11 cellular contexts compared by ENCODE assay signal in the genomic region with DNA sequence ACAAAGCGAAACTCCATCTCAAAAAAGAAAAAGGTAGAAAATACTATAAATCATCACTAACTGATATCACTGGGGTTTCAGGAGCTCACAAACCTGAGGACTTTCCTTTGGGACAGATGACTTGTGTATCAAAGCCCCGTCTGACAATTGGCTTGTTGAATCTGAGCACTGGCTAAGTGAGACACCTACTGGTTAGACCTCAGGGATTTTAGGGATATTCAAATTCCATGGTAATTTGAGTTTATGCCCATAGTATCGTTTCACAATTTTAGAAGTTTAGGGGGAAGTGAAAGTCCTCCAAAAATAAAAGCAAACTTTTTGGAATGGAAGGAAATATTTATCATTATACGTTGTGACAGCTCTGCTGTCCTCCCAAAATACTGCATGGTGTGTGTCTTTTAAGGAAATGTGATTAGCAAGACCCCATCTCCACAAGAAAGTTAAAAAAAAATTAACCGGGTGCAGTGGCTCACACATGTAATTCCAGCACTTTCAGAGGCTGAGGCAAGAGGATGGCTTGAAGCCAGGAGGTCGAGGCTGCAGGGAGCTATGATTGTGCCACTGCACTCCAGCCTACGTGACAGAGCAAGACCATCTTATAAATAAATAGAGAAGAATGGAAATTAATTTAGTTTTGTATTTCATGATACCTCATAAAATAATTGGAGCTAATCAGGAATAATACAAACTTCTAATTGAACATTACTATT. TPM values are rescaled to one million over a fixed set of nuclear protein-coding genes. Genes with fewer than 3 reads are reported as not detected.
DNase-seq lines count a peak whose midpoint lies in the region; ATAC-seq and TF ChIP-seq lines count a peak whose summit lies in the region.
"Had no signal": no experiment of that assay in that cellular context is flagged by ENCODE, and none has a peak within 500 bp of the region (broad histone marks: within the 10 kb centered on the region; RNA-seq: fewer than 3 reads in every experiment).

No MANE protein-coding gene starts in this region.

- H3K36me3 ChIP-seq in adrenal gland (replicated peaks in 1 of 2): no peaks in the 10 kb centered on the region
- no peaks in the 10 kb centered on the region for H3K36me3 ChIP-seq in kidney epithelial cell (ENCODE audit: control insufficient read depth, insufficient read depth, low read length)
- H3K36me3 ChIP-seq: uterus had no signal

- no peak overlapping the region for H3K27ac Mint-ChIP-seq in stimulated activated naive CD8-positive, alpha-beta T cell treated with anti-CD3 and anti-CD28 coated beads, Interleukin-15, amount 100 ng/mL, for 72 hours

- H3K9me3 ChIP-seq in adrenal gland (replicated peaks in 1 of 3): no peaks in the 10 kb centered on the region

- no peaks in the 10 kb centered on the region for H3K4me1 Mint-ChIP-seq in stimulated activated naive CD8-positive, alpha-beta T cell treated with anti-CD3 and anti-CD28 coated beads, Interleukin-15, amount 100 ng/mL, for 72 hours

- TF ChIP-seq POLR2A in adrenal gland (IDR thresholded peaks at IDR 0.05): no peak

- no peaks in the 10 kb centered on the region for H3K9me3 Mint-ChIP-seq in stimulated activated naive CD8-positive, alpha-beta T cell treated with anti-CD3 and anti-CD28 coated beads, Interleukin-15, amount 100 ng/mL, for 72 hours

- H3K4me3 ChIP-seq in adrenal gland (no peak overlapping the region), kidney epithelial cell (ENCODE audit: low read depth, low read length) (no peak overlapping the region)
- H3K4me3 ChIP-seq: coronary artery, uterus had no signal

- peaks cover 62% of the 10 kb centered on the region for H3K27me3 Mint-ChIP-seq in stimulated activated naive CD8-positive, alpha-beta T cell treated with anti-CD3 and anti-CD28 coated beads, Interleukin-15, amount 100 ng/mL, for 72 hours

- H3K4me1 ChIP-seq in adrenal gland (replicated peaks in 1 of 2): no peaks in the 10 kb centered on the region
- H3K4me1 ChIP-seq: uterus had no signal

- DNase-seq in COR-L47 (lab: John Stamatoyannopoulos, UW) (peak; percentile 46), Kasumi-1 (lab: John Stamatoyannopoulos, UW) (peak; percentile 2 to 21), adrenal gland (peak in 4 of 7 donors; percentile 23 to 39 (median 33)), kidney epithelial cell (ENCODE audit: low read depth) (no peak), midbrain (lab: John Stamatoyannopoulos, UW) (no peak)
- DNase-seq in stimulated activated CD4-positive, alpha-beta T cell treated with anti-CD3 and anti-CD28 coated beads, Interleukin-2, amount 100 ng/mL, for 48 hours: no peak
- DNase-seq in activated naive CD4-positive, alpha-beta T cell (lab: John Stamatoyannopoulos, UW): no peak
- DNase-seq in stimulated activated naive CD8-positive, alpha-beta T cell treated with anti-CD3 and anti-CD28 coated beads, Interleukin-15, amount 100 ng/mL, for 72 hours: no peak
- DNase-seq: stimulated activated CD4-positive, alpha-beta T cell treated with anti-CD3 and anti-CD28 coated beads, Interleukin-4, amount 100 ng/mL, for 1 hour; uterus had no signal

- no peak overlapping the region for H3K27ac ChIP-seq in adrenal gland
- H3K27ac ChIP-seq: coronary artery, uterus had no signal

- no peak for ATAC-seq in stimulated activated naive CD8-positive, alpha-beta T cell treated with anti-CD3 and anti-CD28 coated beads, Interleukin-15, amount 100 ng/mL, for 72 hours

- H3K27me3 ChIP-seq in adrenal gland (no peaks in the 10 kb centered on the region), kidney epithelial cell (ENCODE audit: control insufficient read depth, insufficient read depth, low read length) (no peaks in the 10 kb centered on the region)
- H3K27me3 ChIP-seq: uterus had no signal

- TF ChIP-seq CTCF in adrenal gland (IDR thresholded peaks at IDR 0.05): peak in 5 of 6 experiments; percentile 28 to 40 (median 38)
- peak; percentile 15 for TF ChIP-seq CTCF in kidney epithelial cell (IDR thresholded peaks at IDR 0.05; ENCODE audit: insufficient read depth, low read length, poor library complexity, severe bottlenecking)

- intact Hi-C loops in adrenal gland (cut with DNase I): no loop called here

- 32 to 47% (median 44%) methylated on average over 7 of the region's 7 CpGs for WGBS in adrenal gland, 4 donors

- no peak overlapping the region for H3K4me3 Mint-ChIP-seq in stimulated activated naive CD8-positive, alpha-beta T cell treated with anti-CD3 and anti-CD28 coated beads, Interleukin-15, amount 100 ng/mL, for 72 hours

RNA-seq across cellular contexts. Expression of a gene that starts 49.2 kb away (rescaled TPM):
- 10 to 100 TPM; 10.8 to 19.1 (median 13.0) TPM for total RNA-seq in adrenal gland
- polyA plus RNA-seq in adrenal gland: 1 to 10 TPM; 1.2 to 3.5 (median 1.2) TPM
- 17.1 and 18.6 TPM in 2 replicates for total RNA-seq in kidney epithelial cell

Comparison
In these comparisons a context has a peak if more than half of its experiments do, and no peak if none do; other contexts are left out.
1. DNase-seq: peak in COR-L47 (single experiment), Kasumi-1 (2 of 2) and adrenal gland (4 of 7); none in kidney epithelial cell (single experiment), stimulated activated CD4-positive, alpha-beta T cell treated with anti-CD3 and anti-CD28 coated beads, Interleukin-2, amount 100 ng/mL, for 48 hours (0 of 2), activated naive CD4-positive, alpha-beta T cell (0 of 4), stimulated activated naive CD8-positive, alpha-beta T cell treated with anti-CD3 and anti-CD28 coated beads, Interleukin-15, amount 100 ng/mL, for 72 hours (0 of 2) and midbrain (single experiment).